Comparison of ENCODE assay signal across 17 cellular contexts in genomic region chr2:8122506-8122898, GRCh38.
"Had no signal": no experiment of that assay in that cellular context is flagged by ENCODE, and none has a peak within 500 bp of the region (broad histone marks: within the 10 kb centered on the region; RNA-seq: fewer than 3 reads in every experiment).

No MANE protein-coding gene starts in this region.

- H3K9me3 Mint-ChIP-seq: natural killer cell treated with Interleukin-12 subunit alpha and Interleukin-12 subunit beta and Interleukin-15 and Interleukin-18, amount 100 ng/mL, for 72 hours; stimulated activated memory B cell treated with anti-CD40 and anti-IgM and Interleukin-4, amounts not matched to agents 10 μg/mL and 1 μg/mL and 100 μg/mL, for 72 hours; T-cell; type B pancreatic cell had no signal

- ATAC-seq: activated naive CD8-positive, alpha-beta T cell treated with anti-CD3 and anti-CD28 coated beads, Interleukin-2, amount 50 U/mL, for 24 hours; natural killer cell treated with Interleukin-12 subunit alpha and Interleukin-12 subunit beta and Interleukin-15 and Interleukin-18, amount 100 ng/mL, for 72 hours; stimulated activated memory B cell treated with anti-CD40 and anti-IgM and Interleukin-4, amounts not matched to agents 10 μg/mL and 1 μg/mL and 100 μg/mL, for 72 hours; T-cell had no signal

- H3K4me1 Mint-ChIP-seq: stimulated activated memory B cell treated with anti-CD40 and anti-IgM and Interleukin-4, amounts not matched to agents 10 μg/mL and 1 μg/mL and 100 μg/mL, for 72 hours had no signal

- H3K36me3 Mint-ChIP-seq: natural killer cell treated with Interleukin-12 subunit alpha and Interleukin-12 subunit beta and Interleukin-15 and Interleukin-18, amount 100 ng/mL, for 72 hours; stimulated activated memory B cell treated with anti-CD40 and anti-IgM and Interleukin-4, amounts not matched to agents 10 μg/mL and 1 μg/mL and 100 μg/mL, for 72 hours; type B pancreatic cell had no signal

- H3K4me3 Mint-ChIP-seq: activated naive CD8-positive, alpha-beta T cell treated with anti-CD3 and anti-CD28 coated beads, Interleukin-2, amount 50 U/mL, for 24 hours; activated T-helper 1 cell treated with anti-CD3 and anti-CD28 coated beads, Interleukin-12 subunit alpha, Interleukin-12 subunit beta, Interleukin-2, Interleukin-4 antibody, amounts not matched to agents 30 ng/mL and 10 ng/mL and 1 ng/mL, durations not matched to agents 14 hours and 24 hours and 36 hours; natural killer cell treated with Interleukin-12 subunit alpha and Interleukin-12 subunit beta and Interleukin-15 and Interleukin-18, amount 100 ng/mL, for 72 hours; stimulated activated memory B cell treated with anti-CD40 and anti-IgM and Interleukin-4, amounts not matched to agents 10 μg/mL and 1 μg/mL and 100 μg/mL, for 72 hours; T-cell; type B pancreatic cell had no signal

- H3K4me3 ChIP-seq: cardiac muscle cell, gastroesophageal sphincter, ovary, spleen had no signal

- H3K27me3 ChIP-seq: cardiac muscle cell, gastroesophageal sphincter, ovary, spleen had no signal

- H3K27me3 Mint-ChIP-seq: activated naive CD8-positive, alpha-beta T cell treated with anti-CD3 and anti-CD28 coated beads, Interleukin-2, amount 50 U/mL, for 24 hours; natural killer cell treated with Interleukin-12 subunit alpha and Interleukin-12 subunit beta and Interleukin-15 and Interleukin-18, amount 100 ng/mL, for 72 hours; T-cell; type B pancreatic cell had no signal

- H3K9me3 ChIP-seq: gastroesophageal sphincter, ovary, spleen had no signal

- H3K36me3 ChIP-seq: cardiac muscle cell, gastroesophageal sphincter, ovary, spleen had no signal

- H3K27ac Mint-ChIP-seq: activated naive CD8-positive, alpha-beta T cell treated with anti-CD3 and anti-CD28 coated beads, Interleukin-2, amount 50 U/mL, for 24 hours; activated T-helper 1 cell treated with anti-CD3 and anti-CD28 coated beads, Interleukin-12 subunit alpha, Interleukin-12 subunit beta, Interleukin-2, Interleukin-4 antibody, amounts not matched to agents 30 ng/mL and 10 ng/mL and 1 ng/mL, durations not matched to agents 14 hours and 24 hours and 36 hours; natural killer cell treated with Interleukin-12 subunit alpha and Interleukin-12 subunit beta and Interleukin-15 and Interleukin-18, amount 100 ng/mL, for 72 hours; stimulated activated memory B cell treated with anti-CD40 and anti-IgM and Interleukin-4, amounts not matched to agents 10 μg/mL and 1 μg/mL and 100 μg/mL, for 72 hours; T-cell had no signal

- DNase-seq: activated CD4-positive, alpha-beta T cell treated with anti-CD3 and anti-CD28 coated beads for 4 hours; activated naive CD4-positive, alpha-beta T cell; activated naive CD8-positive, alpha-beta T cell treated with anti-CD3 and anti-CD28 coated beads, Interleukin-2, amount 50 U/mL, for 24 hours; cortex of kidney; effector CD8-positive, alpha-beta T cell; kidney glomerular epithelial cell; ovary; retina; spleen; stimulated activated CD4-positive, alpha-beta T cell treated with anti-CD3 and anti-CD28 coated beads, Interleukin-1b, Interleukin-23, amount 100 ng/mL, for 48 hours; T-cell had no signal

- H3K27ac ChIP-seq: cardiac muscle cell, ovary, spleen had no signal
